In the genomic region with DNA sequence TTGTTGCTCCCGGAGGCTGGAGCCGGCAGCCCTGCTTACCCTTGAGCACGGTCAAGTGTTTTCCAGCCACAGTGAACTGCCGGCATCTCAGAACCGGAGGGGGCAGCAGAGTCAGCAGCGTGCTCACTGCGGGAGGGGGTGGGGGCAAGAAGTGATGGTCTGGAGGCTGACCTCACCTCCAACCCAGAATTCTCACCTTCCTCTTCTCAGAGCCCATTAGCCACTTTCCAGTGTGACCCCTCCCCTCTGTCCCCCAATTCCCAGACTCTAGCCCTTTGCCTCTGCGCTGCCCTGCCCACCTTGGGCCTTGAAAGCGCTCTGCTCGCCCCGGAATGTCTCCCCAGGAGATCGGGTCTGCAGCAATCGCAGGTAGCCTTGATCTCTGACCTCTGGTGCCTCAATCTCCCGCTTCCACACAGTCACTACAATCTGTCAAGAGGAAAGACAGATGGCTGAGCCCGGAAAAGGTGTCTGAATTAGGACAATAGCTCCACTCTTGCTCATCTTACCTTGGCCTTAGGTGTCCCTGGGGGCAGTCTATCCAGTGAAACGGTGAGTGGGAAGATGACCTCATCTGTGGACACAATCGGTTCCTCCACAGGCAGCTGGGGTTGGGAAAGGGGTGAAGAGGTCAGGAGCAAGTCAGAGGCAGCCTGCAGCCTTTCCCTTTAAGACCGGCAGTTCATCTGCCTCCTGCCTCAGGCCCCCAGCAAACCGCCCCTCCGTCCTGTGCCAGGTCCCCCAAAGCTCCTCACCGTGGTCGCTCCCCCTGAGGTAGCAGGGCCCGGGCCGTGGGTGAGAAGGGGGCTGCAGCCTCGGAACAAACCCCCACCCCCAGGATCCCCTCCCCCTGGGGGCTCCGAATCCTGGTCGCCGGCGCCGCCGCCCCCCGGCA, we compare ENCODE assay signal across 8 cellular contexts. TPM values are rescaled to one million over a fixed set of nuclear protein-coding genes. Genes with fewer than 3 reads are reported as not detected.
DNase-seq lines count a peak whose midpoint lies in the region; TF ChIP-seq lines count a peak whose summit lies in the region.

No MANE protein-coding gene starts in this region.

- TF ChIP-seq CTCF in hepatocyte (IDR thresholded peaks at IDR 0.05; ENCODE audit: poor library complexity): peak; percentile 19

- peak overlapping the region; percentile 100 for H3K4me2 ChIP-seq in hepatocyte

- H2AFZ ChIP-seq in hepatocyte: peak overlapping the region; percentile 55

- peak overlapping the region; percentile 18 for H3K27ac ChIP-seq in adipose tissue (ENCODE audit: low read depth, low read length)
- peak overlapping the region; percentile 82 for H3K27ac ChIP-seq in hepatocyte

- peaks cover 13% of the 10 kb centered on the region for H3K79me2 ChIP-seq in hepatocyte

- H3K36me3 ChIP-seq in hepatocyte (replicated peaks; ENCODE audit: insufficient read depth, low read depth): no peaks in the 10 kb centered on the region

- DNase-seq in Daoy (ENCODE audit: low read depth): peak; percentile 54
- DNase-seq in Jurkat, Clone E6-1 (ENCODE audit: low read depth, low spot score): no peak
- DNase-seq in hepatocyte (ENCODE audit: low spot score): peak; percentile 72
- peak; percentile 15 for DNase-seq in skeletal muscle cell (ENCODE audit: low read depth)
- DNase-seq in GM19238 (ENCODE audit: insufficient read length, low spot score): no peak
- no peak for DNase-seq in NCI-H128 (lab: John Stamatoyannopoulos, UW; ENCODE audit: unreplicated experiment)
- no peak for DNase-seq in effector CD8-positive, alpha-beta T cell (lab: John Stamatoyannopoulos, UW)

- H3K27me3 ChIP-seq in hepatocyte: no peaks in the 10 kb centered on the region

- 16 to 30% (median 26%) methylated on average over 25 to 32 of the region's 32 CpGs for WGBS in adipose tissue, 3 donors
- 15% methylated on average over 28 of the region's 32 CpGs for WGBS in hepatocyte (ENCODE audit: low lambda C conversion rate, missing lambda C conversion rate)

- peak overlapping the region; percentile 62 for H3K4me3 ChIP-seq in Jurkat, Clone E6-1 (ENCODE audit: low read length)
- H3K4me3 ChIP-seq in hepatocyte (peak overlapping the region; percentile 96), skeletal muscle cell (ENCODE audit: low read depth, low read length) (peak overlapping the region; percentile 76)

- H4K20me1 ChIP-seq in hepatocyte (ENCODE audit: insufficient read depth, poor library complexity, severe bottlenecking): no peaks in the 10 kb centered on the region

- no peaks in the 10 kb centered on the region for H3K9me3 ChIP-seq in hepatocyte (ENCODE audit: low read depth)

- H3K9me2 ChIP-seq in hepatocyte (replicated peaks; ENCODE audit: insufficient read depth): no peaks in the 10 kb centered on the region

- H3K4me1 ChIP-seq in hepatocyte (ENCODE audit: insufficient read depth): peaks cover 15% of the 10 kb centered on the region

RNA-seq across cellular contexts. Expression of a gene that starts 0.9 kb away (rescaled TPM):
- total RNA-seq in Daoy (2014; rRNA removed; shearing (Covaris generic)): 9.0 and 15.5 TPM in 2 replicates
- polyA plus RNA-seq in Jurkat, Clone E6-1 (2012; ENCODE audit: insufficient read depth, insufficient read length): 21.9 TPM
- polyA plus RNA-seq in adipose tissue (10 to 100 TPM in 2 of 3 donors, 1 to 10 TPM in 1; 7.5 to 14.5 (median 11.8) TPM), hepatocyte (18.5 and 22.3 TPM in 2 replicates)
- 7.7 and 14.7 TPM in 2 replicates for total RNA-seq in hepatocyte

RNA-seq across cellular contexts. Expression of a gene that starts 8.9 kb away (rescaled TPM):
- 225 and 232 TPM in 2 replicates for total RNA-seq in Daoy (2014; rRNA removed; shearing (Covaris generic))
- polyA plus RNA-seq in Jurkat, Clone E6-1 (2012; ENCODE audit: insufficient read depth, insufficient read length): 205 TPM
- 100 to 1,000 TPM; 131 to 307 (median 245) TPM for polyA plus RNA-seq in adipose tissue
- total RNA-seq in hepatocyte: 80.1 and 90.5 TPM in 2 replicates
- polyA plus RNA-seq in hepatocyte: 198 and 228 TPM in 2 replicates

RNA-seq across cellular contexts. Expression of a gene that starts 10.8 kb away (rescaled TPM):
- total RNA-seq in Daoy (2014; rRNA removed; shearing (Covaris generic)): 0.29 and 0.65 TPM in 2 replicates
- 4.4 TPM for polyA plus RNA-seq in Jurkat, Clone E6-1 (2012; ENCODE audit: insufficient read depth, insufficient read length)
- 1 to 10 TPM in 2 of 3 donors, under 1 TPM in 1; 0.44 to 3.7 (median 1.5) TPM for polyA plus RNA-seq in adipose tissue
- total RNA-seq in hepatocyte: 0.73 and 2.6 TPM in 2 replicates
- 3.3 and 4.3 TPM in 2 replicates for polyA plus RNA-seq in hepatocyte

RNA-seq across cellular contexts. Expression of a gene that starts 19.6 kb away (rescaled TPM):
- 10.9 and 16.7 TPM in 2 replicates for total RNA-seq in Daoy (2014; rRNA removed; shearing (Covaris generic))
- polyA plus RNA-seq in Jurkat, Clone E6-1 (2012; ENCODE audit: insufficient read depth, insufficient read length): 20.1 TPM
- polyA plus RNA-seq in adipose tissue (under 1 TPM; 0.22 to 0.31 (median 0.30) TPM), hepatocyte (3.2 and 4.1 TPM in 2 replicates)
- 2.0 and 5.3 TPM in 2 replicates for total RNA-seq in hepatocyte

RNA-seq across cellular contexts. Expression of a gene that starts 20.1 kb away (rescaled TPM):
- 0.77 and 1.3 TPM in 2 replicates for total RNA-seq in Daoy (2014; rRNA removed; shearing (Covaris generic))
- 20.1 TPM for polyA plus RNA-seq in Jurkat, Clone E6-1 (2012; ENCODE audit: insufficient read depth, insufficient read length)
- polyA plus RNA-seq in adipose tissue (under 1 TPM in 2 of 3 donors, not detected in 1; 0.52 to 0.99 TPM), hepatocyte (3.4 and 4.8 TPM in 2 replicates)
- 0.20 and 1.0 TPM in 2 replicates for total RNA-seq in hepatocyte

Comparison
In these comparisons a context has a peak if more than half of its experiments do, and no peak if none do; other contexts are left out.
1. DNase-seq: peak in Daoy (single experiment), hepatocyte (single experiment) and skeletal muscle cell (single experiment); none in Jurkat, Clone E6-1 (single experiment), GM19238 (single experiment), NCI-H128 (single experiment) and effector CD8-positive, alpha-beta T cell (single experiment).
2. Peak in every context shown above with its lines, with median percentiles within 50 percentile points of each other: H3K4me3 ChIP-seq.